24 cellular contexts compared by ENCODE assay signal in the genomic region with DNA sequence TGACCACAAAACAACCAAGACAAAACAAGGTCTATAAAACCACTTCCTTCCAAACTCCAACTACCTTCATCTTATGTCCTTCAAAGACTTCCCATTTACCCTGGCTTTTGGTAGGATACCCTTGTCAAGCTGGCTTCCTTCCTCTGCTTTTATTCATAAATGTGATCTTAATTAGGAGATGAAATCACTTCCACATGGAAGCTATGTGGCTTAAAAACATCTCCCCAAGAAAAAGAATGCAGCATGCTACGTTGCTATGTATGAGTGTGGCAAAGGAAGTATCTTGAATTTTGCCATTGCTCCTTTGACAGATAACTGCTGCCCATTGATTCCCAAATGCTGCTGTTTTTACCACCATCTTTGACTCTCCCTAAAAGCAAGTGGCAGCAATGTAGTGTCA. TPM values are rescaled to one million over a fixed set of nuclear protein-coding genes. Genes with fewer than 3 reads are reported as not detected.
"Had no signal": no experiment of that assay in that cellular context is flagged by ENCODE, and none has a peak within 500 bp of the region (broad histone marks: within the 10 kb centered on the region; RNA-seq: fewer than 3 reads in every experiment).

No MANE protein-coding gene starts in this region.

- H3K27ac ChIP-seq: adrenal gland, esophagus muscularis mucosa, parathyroid adenoma, right lobe of liver, suprapubic skin, transverse colon, uterus had no signal

- ATAC-seq: activated T-cell treated with anti-CD3 and anti-CD28 coated beads, Interleukin-2, amount 50 U/mL, for 72 hours; left lobe of liver; natural killer cell treated with Interleukin-12 subunit alpha and Interleukin-12 subunit beta and Interleukin-15 and Interleukin-18, amount 100 ng/mL, for 72 hours; right lobe of liver; stimulated activated naive CD8-positive, alpha-beta T cell treated with anti-CD3 and anti-CD28 coated beads, Interleukin-15, amount 100 ng/mL, for 72 hours had no signal

- H3K36me3 ChIP-seq: adrenal gland, breast epithelium, esophagus muscularis mucosa, suprapubic skin, transverse colon, uterus had no signal

- DNase-seq: activated CD4-positive, alpha-beta T cell treated with anti-CD3 and anti-CD28 coated beads, Interleukin-2, amount 50 U/mL, for 4 hours; activated gamma-delta T cell; activated T-cell treated with anti-CD3 and anti-CD28 coated beads, Interleukin-2, amount 50 U/mL, for 72 hours; adrenal gland; effector CD8-positive, alpha-beta T cell; hypothalamus; kidney; right lobe of liver; small intestine; stimulated activated CD4-positive, alpha-beta T cell treated with anti-CD3 and anti-CD28 coated beads, Interleukin-15, amount 100 ng/mL, for 24 hours; stimulated activated CD4-positive, alpha-beta T cell treated with anti-CD3 and anti-CD28 coated beads, Interleukin-4, amount 100 ng/mL, for 1 hour; stimulated activated naive CD8-positive, alpha-beta T cell treated with anti-CD3 and anti-CD28 coated beads, Interleukin-15, amount 100 ng/mL, for 72 hours; transverse colon; uterus had no signal

- H3K9ac ChIP-seq: parathyroid adenoma had no signal

- H2AFZ ChIP-seq: parathyroid adenoma had no signal

- H3K9me3 ChIP-seq: adrenal gland, breast epithelium, esophagus muscularis mucosa, right lobe of liver, suprapubic skin, transverse colon, uterus had no signal

- H3K4me3 ChIP-seq: adrenal gland, breast epithelium, esophagus muscularis mucosa, lung, right lobe of liver, suprapubic skin, transverse colon, uterus had no signal

- H3K79me2 ChIP-seq: parathyroid adenoma had no signal

- H3K27me3 ChIP-seq: adrenal gland, esophagus muscularis mucosa, right lobe of liver, suprapubic skin, transverse colon had no signal

- H3K4me1 ChIP-seq: adrenal gland, breast epithelium, esophagus muscularis mucosa, parathyroid adenoma, right lobe of liver, suprapubic skin, transverse colon, uterus had no signal

RNA-seq across cellular contexts. Expression of a gene that starts 46.4 kb away (rescaled TPM):
- total RNA-seq: activated CD8-positive, alpha-beta memory T cell treated with anti-CD3 and anti-CD28 coated beads for 36 hours; activated T-cell treated with anti-CD3 and anti-CD28 coated beads, Interleukin-2, amount 50 U/mL, for 72 hours; astrocyte; frontal cortex; natural killer cell treated with Interleukin-12 subunit alpha and Interleukin-12 subunit beta and Interleukin-15 and Interleukin-18, amount 100 ng/mL, for 72 hours had no signal
